15 cellular contexts compared by ENCODE assay signal in genomic region chr1:155479205-155479604, GRCh38.
A peak's percentile ranks its signal among the peaks of the same experiment; 100 is the strongest.
DNase-seq lines count a peak whose midpoint lies in the region; ATAC-seq and TF ChIP-seq lines count a peak whose summit lies in the region.
"Had no signal": no experiment of that assay in that cellular context is flagged by ENCODE, and none has a peak within 500 bp of the region (broad histone marks: within the 10 kb centered on the region; RNA-seq: fewer than 3 reads in every experiment).

No MANE protein-coding gene starts in this region.

- H3K4me3 ChIP-seq in astrocyte of the spinal cord (ENCODE audit: low read depth, low read length) = no peak overlapping the region
- H3K4me3 ChIP-seq: gastroesophageal sphincter, left ventricle myocardium inferior, vagina had no signal

- ATAC-seq in HG03520 (IDR thresholded peaks at IDR 0.05; ENCODE audit: unreplicated experiment) = no peak
- ATAC-seq: gastroesophageal sphincter had no signal

- DNase-seq in AG08395 (ENCODE audit: low spot score) (peak; percentile 50), KBM-7 (peak; percentile 39), astrocyte of the spinal cord (ENCODE audit: low read depth, low spot score) (peak; percentile 34), islet precursor cell (peak; percentile 55), NCI-H2107 (lab: John Stamatoyannopoulos, UW) (no peak), nucleus accumbens (lab: John Stamatoyannopoulos, UW) (no peak)
- no peak for DNase-seq in activated effector memory CD4-positive, alpha-beta T cell treated with anti-CD3 and anti-CD28 coated beads, Interleukin-2, amount 50 U/mL, for 16 hours
- DNase-seq: activated naive CD4-positive, alpha-beta T cell treated with anti-CD3 and anti-CD28 coated beads, Interleukin-2, amount 10 ng/mL, durations not matched to agents 7 days and 5 days; left ventricle myocardium inferior; NCI-H1092; NCI-H524; RPMI8226 had no signal

- TF ChIP-seq CTCF in astrocyte of the spinal cord (IDR thresholded peaks at IDR 0.05; ENCODE audit: low read depth, low read length) = no peak

- in situ Hi-C loops in KBM-7 (cut with MboI; ENCODE audit: low pct_unique_long_range_greater_than_20kb, low sequenced_read_pairs) (no loop called here), astrocyte of the spinal cord (cut with HindIII; ENCODE audit: low sequenced_read_pairs) (no loop called here)

Comparison
In these comparisons a context has a peak if more than half of its experiments do, and no peak if none do; other contexts are left out.
1. DNase-seq: peak in AG08395 (single experiment), KBM-7 (single experiment), astrocyte of the spinal cord (single experiment) and islet precursor cell (single experiment); none in NCI-H2107 (single experiment), nucleus accumbens (0 of 56) and activated effector memory CD4-positive, alpha-beta T cell treated with anti-CD3 and anti-CD28 coated beads, Interleukin-2, amount 50 U/mL, for 16 hours (single experiment).